Comparison of ENCODE assay signal across 1 cellular context in the genomic region with DNA sequence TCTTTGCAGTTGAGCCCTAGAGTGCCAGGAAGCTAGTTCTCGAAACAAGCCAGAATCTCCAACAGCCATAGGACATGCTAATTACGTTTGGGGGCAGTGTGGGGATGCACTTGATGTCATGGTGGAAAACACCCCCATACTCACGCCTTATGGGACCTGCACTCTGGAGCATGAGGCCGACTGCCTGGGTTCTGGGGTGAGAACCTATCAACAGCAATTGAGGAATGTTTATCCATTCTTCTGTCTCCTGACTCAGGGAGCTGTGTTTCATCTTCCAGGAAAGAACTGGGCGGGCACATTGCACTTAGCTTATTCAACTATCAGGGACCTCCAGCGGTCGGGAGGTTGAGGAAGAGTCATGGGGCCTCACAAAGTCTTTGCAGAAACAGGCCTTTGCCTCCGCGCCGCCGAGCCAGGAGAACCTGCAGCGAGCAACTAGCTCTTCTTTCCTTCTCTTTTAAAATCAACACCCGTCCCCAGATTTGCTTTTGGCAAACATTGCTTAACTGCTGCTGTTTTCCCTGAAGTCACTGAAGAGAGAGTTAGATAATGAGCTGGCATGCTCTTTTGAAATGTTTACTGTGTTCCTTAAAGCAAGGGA.
TF ChIP-seq lines count a peak whose summit lies in the region.

No MANE protein-coding gene starts in this region.

TF ChIP-seq in HepG2, 621 proteins besides CTCF, POLR2A, EP300 and RAD21 (continued from another document and continues in another):
- TF ChIP-seq CREM (IDR thresholded peaks at IDR 0.05) = peak; percentile 60; the same call in 1 of the 2 replicates
- no peak for TF ChIP-seq CREM (CRISPR knock-in tag; IDR thresholded peaks at IDR 0.05)
- no peak for TF ChIP-seq PRPF4 (IDR thresholded peaks at IDR 0.05; ENCODE audit: low read depth, low read length, poor library complexity, severe bottlenecking)
- no peak for TF ChIP-seq DNMT3B (CRISPR knock-in tag; conservative IDR thresholded peaks at IDR 0.05)
- no peak for TF ChIP-seq CREB1 (IDR thresholded peaks at IDR 0.05)
- peak; percentile 40; the same call in 1 of the 2 replicates for TF ChIP-seq CREB1 (CRISPR knock-in tag; IDR thresholded peaks at IDR 0.05)
- peak; percentile 64; the same call in 1 of the 2 replicates for TF ChIP-seq ZNF816 (CRISPR knock-in tag; IDR thresholded peaks at IDR 0.05; ENCODE audit: borderline replicate concordance)
- TF ChIP-seq ZNF564 (CRISPR knock-in tag; IDR thresholded peaks at IDR 0.05) = no peak; the same call in 1 of the 2 replicates
- peak; percentile 22; the same call in 1 of the 2 replicates for TF ChIP-seq FOSL1 (CRISPR knock-in tag; IDR thresholded peaks at IDR 0.05; ENCODE audit: borderline replicate concordance)
- TF ChIP-seq ZNF44 (CRISPR knock-in tag; IDR thresholded peaks at IDR 0.05) = no peak
- TF ChIP-seq POLR2AphosphoS5 (IDR thresholded peaks at IDR 0.05; ENCODE audit: low read depth, low read length) = no peak
- TF ChIP-seq, protein P1, sequence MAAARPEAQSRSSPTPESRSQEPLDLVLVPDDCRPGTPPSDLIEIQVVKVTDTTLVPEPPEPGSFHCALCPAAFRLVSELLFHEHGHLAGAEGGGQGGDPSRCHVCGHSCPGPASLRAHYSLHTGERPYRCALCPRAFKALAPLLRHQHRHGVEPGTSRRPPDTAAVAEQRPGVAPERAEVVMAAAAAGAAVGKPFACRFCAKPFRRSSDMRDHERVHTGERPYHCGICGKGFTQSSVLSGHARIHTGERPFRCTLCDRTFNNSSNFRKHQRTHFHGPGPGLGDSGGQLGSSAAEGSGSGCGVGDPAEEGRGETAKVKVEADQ (CRISPR knock-in tag; IDR thresholded peaks at IDR 0.05; ENCODE audit: borderline replicate concordance) = no peak
- TF ChIP-seq ZFYVE20 (CRISPR knock-in tag; IDR thresholded peaks at IDR 0.05; ENCODE audit: borderline replicate concordance, low read depth) = no peak
- TF ChIP-seq, protein P2, sequence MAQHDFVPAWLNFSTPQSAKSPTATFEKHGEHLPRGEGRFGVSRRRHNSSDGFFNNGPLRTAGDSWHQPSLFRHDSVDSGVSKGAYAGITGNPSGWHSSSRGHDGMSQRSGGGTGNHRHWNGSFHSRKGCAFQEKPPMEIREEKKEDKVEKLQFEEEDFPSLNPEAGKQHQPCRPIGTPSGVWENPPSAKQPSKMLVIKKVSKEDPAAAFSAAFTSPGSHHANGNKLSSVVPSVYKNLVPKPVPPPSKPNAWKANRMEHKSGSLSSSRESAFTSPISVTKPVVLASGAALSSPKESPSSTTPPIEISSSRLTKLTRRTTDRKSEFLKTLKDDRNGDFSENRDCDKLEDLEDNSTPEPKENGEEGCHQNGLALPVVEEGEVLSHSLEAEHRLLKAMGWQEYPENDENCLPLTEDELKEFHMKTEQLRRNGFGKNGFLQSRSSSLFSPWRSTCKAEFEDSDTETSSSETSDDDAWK (CRISPR knock-in tag; IDR thresholded peaks at IDR 0.05) = no peak
- peak; percentile 85; the same call in 1 of the 2 replicates for TF ChIP-seq FOXK1 (CRISPR knock-in tag; IDR thresholded peaks at IDR 0.05; ENCODE audit: borderline replicate concordance, low read depth)
- TF ChIP-seq ZNF138 (CRISPR knock-in tag; IDR thresholded peaks at IDR 0.05; ENCODE audit: low read depth) = no peak
- no peak for TF ChIP-seq FOXM1 (CRISPR knock-in tag; IDR thresholded peaks at IDR 0.05)
- 0 out of 2 replicates have a peak, but pooled peaks have one; percentile 31 for TF ChIP-seq NAIF1 (CRISPR knock-in tag; IDR thresholded peaks at IDR 0.05; ENCODE audit: borderline replicate concordance)
- TF ChIP-seq SP5 (CRISPR knock-in tag; IDR thresholded peaks at IDR 0.05; ENCODE audit: borderline replicate concordance, low read depth) = peak; percentile 43; the same call in 1 of the 2 replicates
- no peak for TF ChIP-seq NFRKB (IDR thresholded peaks at IDR 0.05)
- TF ChIP-seq KDM4B (CRISPR knock-in tag; IDR thresholded peaks at IDR 0.05) = no peak
- TF ChIP-seq, protein P3, sequence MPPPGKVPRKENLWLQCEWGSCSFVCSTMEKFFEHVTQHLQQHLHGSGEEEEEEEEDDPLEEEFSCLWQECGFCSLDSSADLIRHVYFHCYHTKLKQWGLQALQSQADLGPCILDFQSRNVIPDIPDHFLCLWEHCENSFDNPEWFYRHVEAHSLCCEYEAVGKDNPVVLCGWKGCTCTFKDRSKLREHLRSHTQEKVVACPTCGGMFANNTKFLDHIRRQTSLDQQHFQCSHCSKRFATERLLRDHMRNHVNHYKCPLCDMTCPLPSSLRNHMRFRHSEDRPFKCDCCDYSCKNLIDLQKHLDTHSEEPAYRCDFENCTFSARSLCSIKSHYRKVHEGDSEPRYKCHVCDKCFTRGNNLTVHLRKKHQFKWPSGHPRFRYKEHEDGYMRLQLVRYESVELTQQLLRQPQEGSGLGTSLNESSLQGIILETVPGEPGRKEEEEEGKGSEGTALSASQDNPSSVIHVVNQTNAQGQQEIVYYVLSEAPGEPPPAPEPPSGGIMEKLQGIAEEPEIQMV (CRISPR knock-in tag; IDR thresholded peaks at IDR 0.05; ENCODE audit: low read depth) = no peak
- peak; percentile 78 for TF ChIP-seq TARDBP (CRISPR knock-in tag; IDR thresholded peaks at IDR 0.05)
- no peak for TF ChIP-seq FOXK2 (IDR thresholded peaks at IDR 0.05)
- TF ChIP-seq, protein P4, sequence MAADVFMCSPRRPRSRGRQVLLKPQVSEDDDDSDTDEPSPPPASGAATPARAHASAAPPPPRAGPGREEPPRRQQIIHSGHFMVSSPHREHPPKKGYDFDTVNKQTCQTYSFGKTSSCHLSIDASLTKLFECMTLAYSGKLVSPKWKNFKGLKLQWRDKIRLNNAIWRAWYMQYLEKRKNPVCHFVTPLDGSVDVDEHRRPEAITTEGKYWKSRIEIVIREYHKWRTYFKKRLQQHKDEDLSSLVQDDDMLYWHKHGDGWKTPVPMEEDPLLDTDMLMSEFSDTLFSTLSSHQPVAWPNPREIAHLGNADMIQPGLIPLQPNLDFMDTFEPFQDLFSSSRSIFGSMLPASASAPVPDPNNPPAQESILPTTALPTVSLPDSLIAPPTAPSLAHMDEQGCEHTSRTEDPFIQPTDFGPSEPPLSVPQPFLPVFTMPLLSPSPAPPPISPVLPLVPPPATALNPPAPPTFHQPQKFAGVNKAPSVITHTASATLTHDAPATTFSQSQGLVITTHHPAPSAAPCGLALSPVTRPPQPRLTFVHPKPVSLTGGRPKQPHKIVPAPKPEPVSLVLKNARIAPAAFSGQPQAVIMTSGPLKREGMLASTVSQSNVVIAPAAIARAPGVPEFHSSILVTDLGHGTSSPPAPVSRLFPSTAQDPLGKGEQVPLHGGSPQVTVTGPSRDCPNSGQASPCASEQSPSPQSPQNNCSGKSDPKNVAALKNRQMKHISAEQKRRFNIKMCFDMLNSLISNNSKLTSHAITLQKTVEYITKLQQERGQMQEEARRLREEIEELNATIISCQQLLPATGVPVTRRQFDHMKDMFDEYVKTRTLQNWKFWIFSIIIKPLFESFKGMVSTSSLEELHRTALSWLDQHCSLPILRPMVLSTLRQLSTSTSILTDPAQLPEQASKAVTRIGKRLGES (CRISPR knock-in tag; IDR thresholded peaks at IDR 0.05; ENCODE audit: borderline replicate concordance) = no peak
- TF ChIP-seq, protein P5, sequence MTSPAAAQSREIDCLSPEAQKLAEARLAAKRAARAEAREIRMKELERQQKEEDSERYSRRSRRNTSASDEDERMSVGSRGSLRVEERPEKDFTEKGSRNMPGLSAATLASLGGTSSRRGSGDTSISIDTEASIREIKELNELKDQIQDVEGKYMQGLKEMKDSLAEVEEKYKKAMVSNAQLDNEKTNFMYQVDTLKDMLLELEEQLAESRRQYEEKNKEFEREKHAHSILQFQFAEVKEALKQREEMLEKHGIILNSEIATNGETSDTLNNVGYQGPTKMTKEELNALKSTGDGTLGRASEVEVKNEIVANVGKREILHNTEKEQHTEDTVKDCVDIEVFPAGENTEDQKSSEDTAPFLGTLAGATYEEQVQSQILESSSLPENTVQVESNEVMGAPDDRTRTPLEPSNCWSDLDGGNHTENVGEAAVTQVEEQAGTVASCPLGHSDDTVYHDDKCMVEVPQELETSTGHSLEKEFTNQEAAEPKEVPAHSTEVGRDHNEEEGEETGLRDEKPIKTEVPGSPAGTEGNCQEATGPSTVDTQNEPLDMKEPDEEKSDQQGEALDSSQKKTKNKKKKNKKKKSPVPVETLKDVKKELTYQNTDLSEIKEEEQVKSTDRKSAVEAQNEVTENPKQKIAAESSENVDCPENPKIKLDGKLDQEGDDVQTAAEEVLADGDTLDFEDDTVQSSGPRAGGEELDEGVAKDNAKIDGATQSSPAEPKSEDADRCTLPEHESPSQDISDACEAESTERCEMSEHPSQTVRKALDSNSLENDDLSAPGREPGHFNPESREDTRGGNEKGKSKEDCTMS (CRISPR knock-in tag; conservative IDR thresholded peaks at IDR 0.05) = no peak
- no peak for TF ChIP-seq ZSCAN30 (CRISPR knock-in tag; IDR thresholded peaks at IDR 0.05)
- no peak for TF ChIP-seq ZNF724P (CRISPR knock-in tag; IDR thresholded peaks at IDR 0.05; ENCODE audit: borderline replicate concordance)
- peak; percentile 49; the same call in 1 of the 2 replicates for TF ChIP-seq ZNF12 (CRISPR knock-in tag; IDR thresholded peaks at IDR 0.05)
- TF ChIP-seq, protein P6, sequence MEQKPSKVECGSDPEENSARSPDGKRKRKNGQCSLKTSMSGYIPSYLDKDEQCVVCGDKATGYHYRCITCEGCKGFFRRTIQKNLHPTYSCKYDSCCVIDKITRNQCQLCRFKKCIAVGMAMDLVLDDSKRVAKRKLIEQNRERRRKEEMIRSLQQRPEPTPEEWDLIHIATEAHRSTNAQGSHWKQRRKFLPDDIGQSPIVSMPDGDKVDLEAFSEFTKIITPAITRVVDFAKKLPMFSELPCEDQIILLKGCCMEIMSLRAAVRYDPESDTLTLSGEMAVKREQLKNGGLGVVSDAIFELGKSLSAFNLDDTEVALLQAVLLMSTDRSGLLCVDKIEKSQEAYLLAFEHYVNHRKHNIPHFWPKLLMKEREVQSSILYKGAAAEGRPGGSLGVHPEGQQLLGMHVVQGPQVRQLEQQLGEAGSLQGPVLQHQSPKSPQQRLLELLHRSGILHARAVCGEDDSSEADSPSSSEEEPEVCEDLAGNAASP (CRISPR knock-in tag; IDR thresholded peaks at IDR 0.05; ENCODE audit: borderline replicate concordance) = peak; percentile 53; the same call in 1 of the 2 replicates
- TF ChIP-seq, protein P7, sequence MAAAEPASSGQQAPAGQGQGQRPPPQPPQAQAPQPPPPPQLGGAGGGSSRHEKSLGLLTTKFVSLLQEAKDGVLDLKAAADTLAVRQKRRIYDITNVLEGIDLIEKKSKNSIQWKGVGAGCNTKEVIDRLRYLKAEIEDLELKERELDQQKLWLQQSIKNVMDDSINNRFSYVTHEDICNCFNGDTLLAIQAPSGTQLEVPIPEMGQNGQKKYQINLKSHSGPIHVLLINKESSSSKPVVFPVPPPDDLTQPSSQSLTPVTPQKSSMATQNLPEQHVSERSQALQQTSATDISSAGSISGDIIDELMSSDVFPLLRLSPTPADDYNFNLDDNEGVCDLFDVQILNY (CRISPR knock-in tag; conservative IDR thresholded peaks at IDR 0.05) = no peak
- no peak for TF ChIP-seq SP2 (CRISPR knock-in tag; IDR thresholded peaks at IDR 0.05)
- TF ChIP-seq HES4 (CRISPR knock-in tag; IDR thresholded peaks at IDR 0.05; ENCODE audit: borderline replicate concordance) = no peak
- no peak for TF ChIP-seq NR2F1 (CRISPR knock-in tag; IDR thresholded peaks at IDR 0.05)
- TF ChIP-seq ZNF335 (CRISPR knock-in tag; IDR thresholded peaks at IDR 0.05) = 0 out of 2 replicates have a peak, but pooled peaks have one; percentile 56
- TF ChIP-seq ZNF607 (CRISPR knock-in tag; IDR thresholded peaks at IDR 0.05; ENCODE audit: borderline replicate concordance) = peak; percentile 63; the same call in 1 of the 2 replicates
- no peak for TF ChIP-seq ATF7 (IDR thresholded peaks at IDR 0.05)
- TF ChIP-seq ATF7 (CRISPR knock-in tag; IDR thresholded peaks at IDR 0.05) = no peak
- TF ChIP-seq, protein P8, sequence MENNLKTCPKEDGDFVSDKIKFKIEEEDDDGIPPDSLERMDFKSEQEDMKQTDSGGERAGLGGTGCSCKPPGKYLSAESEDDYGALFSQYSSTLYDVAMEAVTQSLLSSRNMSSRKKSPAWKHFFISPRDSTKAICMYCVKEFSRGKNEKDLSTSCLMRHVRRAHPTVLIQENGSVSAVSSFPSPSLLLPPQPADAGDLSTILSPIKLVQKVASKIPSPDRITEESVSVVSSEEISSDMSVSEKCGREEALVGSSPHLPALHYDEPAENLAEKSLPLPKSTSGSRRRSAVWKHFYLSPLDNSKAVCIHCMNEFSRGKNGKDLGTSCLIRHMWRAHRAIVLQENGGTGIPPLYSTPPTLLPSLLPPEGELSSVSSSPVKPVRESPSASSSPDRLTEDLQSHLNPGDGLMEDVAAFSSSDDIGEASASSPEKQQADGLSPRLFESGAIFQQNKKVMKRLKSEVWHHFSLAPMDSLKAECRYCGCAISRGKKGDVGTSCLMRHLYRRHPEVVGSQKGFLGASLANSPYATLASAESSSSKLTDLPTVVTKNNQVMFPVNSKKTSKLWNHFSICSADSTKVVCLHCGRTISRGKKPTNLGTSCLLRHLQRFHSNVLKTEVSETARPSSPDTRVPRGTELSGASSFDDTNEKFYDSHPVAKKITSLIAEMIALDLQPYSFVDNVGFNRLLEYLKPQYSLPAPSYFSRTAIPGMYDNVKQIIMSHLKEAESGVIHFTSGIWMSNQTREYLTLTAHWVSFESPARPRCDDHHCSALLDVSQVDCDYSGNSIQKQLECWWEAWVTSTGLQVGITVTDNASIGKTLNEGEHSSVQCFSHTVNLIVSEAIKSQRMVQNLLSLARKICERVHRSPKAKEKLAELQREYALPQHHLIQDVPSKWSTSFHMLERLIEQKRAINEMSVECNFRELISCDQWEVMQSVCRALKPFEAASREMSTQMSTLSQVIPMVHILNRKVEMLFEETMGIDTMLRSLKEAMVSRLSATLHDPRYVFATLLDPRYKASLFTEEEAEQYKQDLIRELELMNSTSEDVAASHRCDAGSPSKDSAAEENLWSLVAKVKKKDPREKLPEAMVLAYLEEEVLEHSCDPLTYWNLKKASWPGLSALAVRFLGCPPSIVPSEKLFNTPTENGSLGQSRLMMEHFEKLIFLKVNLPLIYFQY (CRISPR knock-in tag; IDR thresholded peaks at IDR 0.05; ENCODE audit: borderline replicate concordance) = no peak
- no peak for TF ChIP-seq SATB2 (CRISPR knock-in tag; IDR thresholded peaks at IDR 0.05)
